ENCODE assay signal across 36 cellular contexts in the genomic region with DNA sequence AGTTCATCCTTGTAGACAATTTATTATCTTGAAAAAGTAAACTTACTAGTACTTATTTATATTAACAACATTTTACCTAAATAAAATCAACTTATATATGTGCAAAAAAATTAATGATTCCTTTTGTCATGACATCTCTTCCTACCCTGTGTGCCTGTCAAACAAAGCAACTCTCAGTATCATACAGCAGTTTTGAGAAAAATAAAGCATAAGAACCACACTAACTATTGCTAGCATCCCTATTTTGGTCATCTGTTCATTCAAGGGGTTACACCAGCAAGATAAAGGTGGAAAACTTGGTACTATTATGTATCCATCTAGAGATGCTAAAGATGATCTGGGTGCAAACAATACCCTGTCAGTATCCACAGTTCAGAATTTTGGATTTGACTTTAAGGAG. TPM values are rescaled to one million over a fixed set of nuclear protein-coding genes. Genes with fewer than 3 reads are reported as not detected.
"Had no signal": no experiment of that assay in that cellular context is flagged by ENCODE, and none has a peak within 500 bp of the region (broad histone marks: within the 10 kb centered on the region; RNA-seq: fewer than 3 reads in every experiment).

No MANE protein-coding gene starts in this region.

- H3K27me3 Mint-ChIP-seq: activated B cell treated with CpG ODN at 0.5 μM for 24 hours; activated CD8-positive, alpha-beta T cell treated with anti-CD3 and anti-CD28 coated beads for 36 hours; activated T-cell treated with anti-CD3 and anti-CD28 coated beads, Interleukin-2, amount 50 U/mL, for 24 hours; effector memory CD8-positive, alpha-beta T cell; T-helper 17 cell had no signal

- DNase-seq: activated B cell treated with CpG ODN at 0.5 μM for 24 hours; activated CD4-positive, alpha-beta T cell treated with anti-CD3 and anti-CD28 coated beads for 48 hours; activated CD4-positive, alpha-beta T cell treated with anti-CD3 and anti-CD28 coated beads, Interleukin-2, amount 50 U/mL, for 1 hour; activated CD4-positive, alpha-beta T cell treated with anti-CD3 and anti-CD28 coated beads, Interleukin-2, amount 50 U/mL, for 48 hours; activated CD8-positive, alpha-beta memory T cell treated with anti-CD3 and anti-CD28 coated beads, Interleukin-2, amount 50 U/mL, for 48 hours; activated CD8-positive, alpha-beta T cell treated with anti-CD3 and anti-CD28 coated beads for 36 hours; activated effector memory CD4-positive, alpha-beta T cell treated with Interleukin-2 at 50 U/mL for 16 hours; activated gamma-delta T cell treated with Interleukin-2 at 50 U/mL for 16 hours; activated naive CD4-positive, alpha-beta T cell treated with Interleukin-2 at 50 U/mL for 16 hours; activated T-cell treated with anti-CD3 and anti-CD28 coated beads for 4 hours; activated T-cell treated with anti-CD3 and anti-CD28 coated beads, Interleukin-2, amount 50 U/mL, for 24 hours; activated T-cell treated with anti-CD3 and anti-CD28 coated beads, Interleukin-2, amount 50 U/mL, for 72 hours; adrenal gland; amygdala; aorta; body of pancreas; caudate nucleus; cortex of kidney; dermis blood vessel endothelial cell; effector CD4-positive, alpha-beta T cell; effector memory CD8-positive, alpha-beta T cell; erythroblast; esophagus squamous epithelium; foreskin melanocyte; T-helper 17 cell; T1000; WERI-Rb-1 had no signal

- H3K4me1 Mint-ChIP-seq: T-helper 17 cell had no signal

- H3K27ac Mint-ChIP-seq: activated B cell treated with CpG ODN at 0.5 μM for 24 hours; activated CD8-positive, alpha-beta T cell treated with anti-CD3 and anti-CD28 coated beads for 36 hours; activated naive CD4-positive, alpha-beta T cell treated with anti-CD3 and anti-CD28 coated beads, Interleukin-2, amount 50 U/mL, for 72 hours; activated T-cell treated with anti-CD3 and anti-CD28 coated beads, Interleukin-2, amount 50 U/mL, for 24 hours; activated T-cell treated with anti-CD3 and anti-CD28 coated beads, Interleukin-2, amount 50 U/mL, for 72 hours; effector memory CD8-positive, alpha-beta T cell; T-helper 17 cell; T-helper 2 cell treated with Interferon-gamma antibody and Interleukin-4, amounts not matched to agents 5 μg/mL and 100 μg/mL, for 36 hours had no signal

- H3K9me3 Mint-ChIP-seq: activated T-cell treated with anti-CD3 and anti-CD28 coated beads, Interleukin-2, amount 50 U/mL, for 24 hours; effector memory CD8-positive, alpha-beta T cell had no signal

- ATAC-seq: activated CD4-positive, CD25-positive, alpha-beta regulatory T cell treated with anti-CD3 and anti-CD28 coated beads, Interleukin-2, amount 50 U/mL, for 24 hours; activated CD8-positive, alpha-beta T cell treated with anti-CD3 and anti-CD28 coated beads for 36 hours; activated naive CD4-positive, alpha-beta T cell treated with anti-CD3 and anti-CD28 coated beads, Interleukin-2, amount 50 U/mL, for 72 hours; activated T-cell treated with anti-CD3 and anti-CD28 coated beads, Interleukin-2, amount 50 U/mL, for 72 hours; body of pancreas; effector memory CD8-positive, alpha-beta T cell; gastroesophageal sphincter; SK-N-SH treated with all-trans-retinoic acid at 6 μM for 48 hours; T-helper 17 cell had no signal

- H3K4me3 Mint-ChIP-seq: activated B cell treated with CpG ODN at 0.5 μM for 24 hours; activated CD8-positive, alpha-beta T cell treated with anti-CD3 and anti-CD28 coated beads for 36 hours; activated T-cell treated with anti-CD3 and anti-CD28 coated beads, Interleukin-2, amount 50 U/mL, for 24 hours; activated T-cell treated with anti-CD3 and anti-CD28 coated beads, Interleukin-2, amount 50 U/mL, for 72 hours; effector memory CD8-positive, alpha-beta T cell; T-helper 17 cell; T-helper 2 cell treated with Interferon-gamma antibody and Interleukin-4, amounts not matched to agents 5 μg/mL and 100 μg/mL, for 36 hours had no signal

RNA-seq across cellular contexts. Expression of a gene that starts 7.4 kb away (rescaled TPM):
- total RNA-seq: chondrocyte, fibroblast of villous mesenchyme had no signal

RNA-seq across cellular contexts. Expression of a gene that starts 40.2 kb away (rescaled TPM):
- total RNA-seq: chondrocyte, dermis blood vessel endothelial cell, fibroblast of lung, fibroblast of villous mesenchyme, glomerular endothelial cell had no signal
